ENCODE assay signal across 1 cellular context in genomic region chr18:11136241-11136640, GRCh38.
TF ChIP-seq lines count a peak whose summit lies in the region.

No MANE protein-coding gene starts in this region.

TF ChIP-seq in GM23338, 12 proteins besides CTCF, POLR2A, EP300 and RAD21 (continued from another document):
- TF ChIP-seq JUNB (IDR thresholded peaks at IDR 0.05; ENCODE audit: unreplicated experiment) (no peak), ETS1 (IDR thresholded peaks at IDR 0.05) (no peak), EZH2phosphoT487 (IDR thresholded peaks at IDR 0.05; ENCODE audit: unreplicated experiment) (no peak), CREB1 (CRISPR knock-in tag; IDR thresholded peaks at IDR 0.05; ENCODE audit: low read depth) (no peak)
